In the genomic region with DNA sequence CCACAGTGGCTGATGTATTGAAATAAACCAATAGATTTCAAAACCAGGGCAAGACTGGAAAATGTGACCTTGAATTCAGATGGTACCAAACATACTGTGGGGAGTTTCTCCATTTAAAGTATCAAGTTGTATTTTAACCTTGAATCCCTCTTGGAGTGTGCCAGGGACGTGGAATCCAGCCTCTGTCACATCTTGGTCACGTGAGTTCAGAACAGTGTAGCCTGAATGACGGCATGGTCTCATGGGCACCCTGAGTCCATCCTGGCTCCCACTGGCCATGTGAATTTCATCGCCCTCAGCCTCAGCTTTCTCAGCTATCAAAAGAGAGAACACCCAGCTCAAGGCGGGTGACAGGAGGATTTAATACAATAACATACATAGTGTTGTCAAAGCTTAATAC, we compare ENCODE assay signal across 1 cellular context.
TF ChIP-seq lines count a peak whose summit lies in the region.

No MANE protein-coding gene starts in this region.

TF ChIP-seq in IMR-90, 13 proteins besides CTCF, POLR2A, EP300 and RAD21:
- TF ChIP-seq CHD1 (IDR thresholded peaks at IDR 0.05; ENCODE audit: low read depth, low read length) (no peak), RCOR1 (IDR thresholded peaks at IDR 0.05; ENCODE audit: insufficient replicate concordance, low read length) (no peak), RFX5 (IDR thresholded peaks at IDR 0.05; ENCODE audit: low read depth, low read length) (no peak), MAZ (IDR thresholded peaks at IDR 0.05; ENCODE audit: borderline replicate concordance, low read depth, low read length) (no peak)
- TF ChIP-seq, protein P1, sequence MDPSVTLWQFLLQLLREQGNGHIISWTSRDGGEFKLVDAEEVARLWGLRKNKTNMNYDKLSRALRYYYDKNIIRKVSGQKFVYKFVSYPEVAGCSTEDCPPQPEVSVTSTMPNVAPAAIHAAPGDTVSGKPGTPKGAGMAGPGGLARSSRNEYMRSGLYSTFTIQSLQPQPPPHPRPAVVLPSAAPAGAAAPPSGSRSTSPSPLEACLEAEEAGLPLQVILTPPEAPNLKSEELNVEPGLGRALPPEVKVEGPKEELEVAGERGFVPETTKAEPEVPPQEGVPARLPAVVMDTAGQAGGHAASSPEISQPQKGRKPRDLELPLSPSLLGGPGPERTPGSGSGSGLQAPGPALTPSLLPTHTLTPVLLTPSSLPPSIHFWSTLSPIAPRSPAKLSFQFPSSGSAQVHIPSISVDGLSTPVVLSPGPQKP (IDR thresholded peaks at IDR 0.05; ENCODE audit: borderline replicate concordance, low read depth, low read length), result no peak
